ENCODE assay signal across 9 cellular contexts in genomic region chr7:14691597-14692203, GRCh38.
A peak's percentile ranks its signal among the peaks of the same experiment; 100 is the strongest.
DNase-seq lines count a peak whose midpoint lies in the region; ATAC-seq, FAIRE-seq and TF ChIP-seq lines count a peak whose summit lies in the region.
"Had no signal": no experiment of that assay in that cellular context is flagged by ENCODE, and none has a peak within 500 bp of the region (broad histone marks: within the 10 kb centered on the region; RNA-seq: fewer than 3 reads in every experiment).

No MANE protein-coding gene starts in this region.

- no peak for TF ChIP-seq POLR2A in K562 (conservative IDR thresholded peaks at IDR 0.05)

- H3K79me2 ChIP-seq in K562 (ENCODE audit: control insufficient read depth, insufficient read depth, low read length) = no peaks in the 10 kb centered on the region

- peak; percentile 73 to 77 for TF ChIP-seq RAD21 in K562 (CRISPR knock-in tag; conservative IDR thresholded peaks at IDR 0.05 in 1 of 2, IDR thresholded peaks at IDR 0.05 in 1 of 2)

- no peak for TF ChIP-seq EP300 in K562 (IDR thresholded peaks at IDR 0.05; ENCODE audit: low read length)

- peak in 1 of 4 experiments; percentile 43 for ATAC-seq in T-cell (replicated peaks in 1 of 4)
- ATAC-seq in K562 = no peak

- H3K9me3 Mint-ChIP-seq in T-cell = no peaks in the 10 kb centered on the region

- no peaks in the 10 kb centered on the region for H3K9me1 ChIP-seq in K562 (ENCODE audit: control insufficient read depth, insufficient read depth, low read length)

- no peaks in the 10 kb centered on the region for H3K36me3 ChIP-seq in K562 (ENCODE audit: control insufficient read depth, insufficient read depth, low read length)
- H3K36me3 ChIP-seq: HAP-1 had no signal

- H3K36me3 Mint-ChIP-seq in T-cell = no peaks in the 10 kb centered on the region

- H2AFZ ChIP-seq in K562 (ENCODE audit: low read depth, low read length) = no peak overlapping the region

- H4K20me1 ChIP-seq in K562 (replicated peaks; ENCODE audit: control insufficient read depth, insufficient read depth, low read length) = no peaks in the 10 kb centered on the region

- H3K27me3 Mint-ChIP-seq in T-cell = peaks cover 0 to 1% of the 10 kb centered on the region in 2 donors

- DNase-seq in A172 (ENCODE audit: low spot score) = peak; percentile 34
- peak; percentile 7 for DNase-seq in GM10266 (ENCODE audit: extremely low spot score)
- peak; percentile 12 for DNase-seq in HuH-7 (ENCODE audit: low spot score)
- DNase-seq in T-cell = peak in 26 of 34 experiments; percentile 1 to 45 (median 24)
- DNase-seq in K562 (ENCODE audit: extremely low read depth in 1 of 4, low spot score in 3 of 4) = peak; percentile 7 to 57 (median 42)
- peak; percentile 20 for DNase-seq in iris pigment epithelial cell (ENCODE audit: low read depth)
- DNase-seq in stimulated activated CD4-positive, alpha-beta T cell treated with anti-CD3 and anti-CD28 coated beads, Interleukin-2, amount 100 ng/mL, for 4 hours (ENCODE audit: low read depth) = peak; percentile 12
- DNase-seq in GM19240 (ENCODE audit: insufficient read length, low spot score) = no peak

- intact Hi-C loops in K562 (cut with micrococcal nuclease) = loop anchor here (1.0 to 5.0 kb wide), 2 partner anchors 1381 to 1411 kb away; no protein-coding TSS in a partner anchor

- no peak overlapping the region for H3K9ac ChIP-seq in K562 (ENCODE audit: insufficient read depth in 1 of 2, low read depth in 2 of 2, low read length in 2 of 2)

- H3K4me3 ChIP-seq in K562 = no peak overlapping the region
- H3K4me3 ChIP-seq: HAP-1 had no signal

- H3K27ac Mint-ChIP-seq in T-cell = no peak overlapping the region

- no peaks in the 10 kb centered on the region for H3K4me1 Mint-ChIP-seq in T-cell

- H3K4me3 Mint-ChIP-seq in T-cell = no peak overlapping the region

- H3K4me2 ChIP-seq in K562 (ENCODE audit: insufficient read depth, low read length) = no peak overlapping the region

- no peaks in the 10 kb centered on the region for H3K27me3 ChIP-seq in K562 (ENCODE audit: control insufficient read depth in 2 of 2, insufficient read depth in 2 of 2, low read length in 2 of 2)

- in situ Hi-C loops in K562 (cut with MboI) = loop anchor here (5.0 kb wide), 1 partner anchor 1414 kb away; no protein-coding TSS in a partner anchor

- no peaks in the 10 kb centered on the region for H3K4me1 ChIP-seq in K562 (replicated peaks in 1 of 2; ENCODE audit: control insufficient read depth in 2 of 2, insufficient read depth in 2 of 2, low read length in 2 of 2)
- H3K4me1 ChIP-seq: HAP-1 had no signal

- H3K9me3 ChIP-seq in K562 (replicated peaks; ENCODE audit: control insufficient read depth, insufficient read depth, low read depth, low read length) = no peaks in the 10 kb centered on the region
- H3K9me3 ChIP-seq: HAP-1 had no signal

- CTCF ChIA-PET in T-cell (lab: Charles Lee) = interaction anchor here (0.6 to 3.8 kb wide), 21 partner anchors 10 to 1955 kb away, joined by 3 to 59 read pairs (median 4); no protein-coding TSS in a partner anchor
- CTCF ChIA-PET in K562 (lab: Yijun Ruan, JAX; ENCODE audit: low intra/inter-chr PET ratio) = interaction anchor here (0.7 to 2.0 kb wide), 3 partner anchors 84 to 1412 kb away, joined by 3 to 8 read pairs (median 6); no protein-coding TSS in a partner anchor

- 0% methylated on average over 3 of the region's 3 CpGs for WGBS in K562 (ENCODE audit: insufficient coverage, low coverage, missing lambda C conversion rate)

- FAIRE-seq in K562 (lab: Jason Lieb, UNC) = peak; percentile 51

- POLR2A ChIA-PET in T-cell (lab: Charles Lee) = no interaction called here
- POLR2A ChIA-PET in K562 (lab: Yijun Ruan, JAX) = interaction anchor here (0.6 kb wide), 1 partner anchor 212 kb away, joined by 3 read pairs; no protein-coding TSS in a partner anchor

- H3K27ac ChIP-seq in K562 (ENCODE audit: extremely low read depth, low read depth, low read length) = no peak overlapping the region

- TF ChIP-seq CTCF in GM10266 (IDR thresholded peaks at IDR 0.05; ENCODE audit: control insufficient read depth, insufficient read depth, low read depth, missing control alignments) (peak; percentile 78), K562 (IDR thresholded peaks at IDR 0.05 in 2 of 3, conservative IDR thresholded peaks at IDR 0.05 in 1 of 3; ENCODE audit: insufficient read depth in 2 of 3, low read depth in 1 of 3, low read length in 3 of 3) (peak; percentile 49 to 74 (median 67))

- no TSS peak for BruUV-seq in K562 (replicated peaks; lab: Mats Ljungman, UMichigan)

TF ChIP-seq in K562, 482 proteins besides CTCF, POLR2A, EP300 and RAD21:
- TF ChIP-seq SP1 (CRISPR knock-in tag; IDR thresholded peaks at IDR 0.05) (no peak), KAT7 (CRISPR knock-in tag; IDR thresholded peaks at IDR 0.05; ENCODE audit: borderline replicate concordance) (no peak), ELF4 (CRISPR knock-in tag; IDR thresholded peaks at IDR 0.05) (no peak), KLF16 (IDR thresholded peaks at IDR 0.05) (0 out of 2 replicates have a peak, but pooled peaks have one; percentile 14), EZH2 (IDR thresholded peaks at IDR 0.05; ENCODE audit: borderline replicate concordance, low read depth, low read length) (no peak), SMC3 (conservative IDR thresholded peaks at IDR 0.05; ENCODE audit: insufficient read depth, low read depth, low read length) (peak; percentile 52; the same call in 1 of the 2 replicates), ZNF445 (CRISPR knock-in tag; IDR thresholded peaks at IDR 0.05; ENCODE audit: low read depth) (no peak), NFYB (IDR thresholded peaks at IDR 0.05; ENCODE audit: extremely low read depth, insufficient read length) (no peak), MEF2A (IDR thresholded peaks at IDR 0.05; ENCODE audit: control insufficient read depth, low read depth, low read length) (no peak), FOXP4 (CRISPR knock-in tag; IDR thresholded peaks at IDR 0.05; ENCODE audit: borderline replicate concordance) (no peak), MLX (CRISPR knock-in tag; conservative IDR thresholded peaks at IDR 0.05) (no peak), SMARCA4 (IDR thresholded peaks at IDR 0.05) (no peak)
- TF ChIP-seq, protein P1, sequence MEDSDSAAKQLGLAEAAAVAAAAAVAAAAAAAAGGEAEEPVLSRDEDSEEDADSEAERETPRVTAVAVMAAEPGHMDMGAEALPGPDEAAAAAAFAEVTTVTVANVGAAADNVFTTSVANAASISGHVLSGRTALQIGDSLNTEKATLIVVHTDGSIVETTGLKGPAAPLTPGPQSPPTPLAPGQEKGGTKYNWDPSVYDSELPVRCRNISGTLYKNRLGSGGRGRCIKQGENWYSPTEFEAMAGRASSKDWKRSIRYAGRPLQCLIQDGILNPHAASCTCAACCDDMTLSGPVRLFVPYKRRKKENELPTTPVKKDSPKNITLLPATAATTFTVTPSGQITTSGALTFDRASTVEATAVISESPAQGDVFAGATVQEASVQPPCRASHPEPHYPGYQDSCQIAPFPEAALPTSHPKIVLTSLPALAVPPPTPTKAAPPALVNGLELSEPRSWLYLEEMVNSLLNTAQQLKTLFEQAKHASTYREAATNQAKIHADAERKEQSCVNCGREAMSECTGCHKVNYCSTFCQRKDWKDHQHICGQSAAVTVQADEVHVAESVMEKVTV (CRISPR knock-in tag; IDR thresholded peaks at IDR 0.05) = peak; percentile 51
TF ChIP-seq in K562: peak in this region for 3.
